10 cellular contexts compared by ENCODE assay signal in the genomic region with DNA sequence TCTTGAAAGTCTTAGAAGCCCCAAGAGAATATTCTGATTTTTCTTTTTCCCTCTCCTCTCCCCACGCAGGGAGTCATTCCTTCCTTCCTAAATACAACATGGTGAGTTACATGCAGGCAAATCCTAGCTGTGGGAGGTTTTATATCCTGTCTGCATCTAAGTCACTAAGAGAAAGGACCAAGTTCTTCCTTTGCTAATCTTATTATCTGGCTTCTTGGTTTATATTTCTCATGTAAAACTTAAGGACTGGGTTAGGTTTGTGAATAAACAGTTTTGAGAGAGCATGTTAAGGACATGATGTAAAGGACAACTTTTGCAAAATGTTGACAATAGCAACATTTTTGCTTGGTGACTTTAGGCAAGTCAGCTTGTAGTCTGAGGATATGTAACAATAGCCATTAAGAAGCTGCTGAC. TPM values are rescaled to one million over a fixed set of nuclear protein-coding genes. Genes with fewer than 3 reads are reported as not detected.
DNase-seq lines count a peak whose midpoint lies in the region; ATAC-seq and TF ChIP-seq lines count a peak whose summit lies in the region.
"Had no signal": no experiment of that assay in that cellular context is flagged by ENCODE, and none has a peak within 500 bp of the region (broad histone marks: within the 10 kb centered on the region; RNA-seq: fewer than 3 reads in every experiment).

No MANE protein-coding gene starts in this region.

- no peak overlapping the region for H2BK15ac ChIP-seq in mesendoderm (replicated peaks; ENCODE audit: low read depth)

- no peak overlapping the region for H4K5ac ChIP-seq in mesendoderm (ENCODE audit: low read length)

- H3K27ac ChIP-seq in left lung (peak overlapping the region; percentile 34 to 64), thymus (ENCODE audit: low read depth) (peak overlapping the region; percentile 49), mesendoderm (ENCODE audit: low read depth, low read length) (no peak overlapping the region)
- H3K27ac ChIP-seq: 22Rv1 had no signal

- H3K79me2 ChIP-seq in mesendoderm (ENCODE audit: control insufficient read depth, insufficient read depth, low read length) = no peaks in the 10 kb centered on the region

- no peak overlapping the region for H3K4me3 Mint-ChIP-seq in T-helper 1 cell treated with Interleukin-12 subunit alpha and Interleukin-12 subunit beta and Interleukin-4 antibody, amounts not matched to agents 30 μg/mL and 1 μg/mL, for 36 hours

- H3K9me3 ChIP-seq in left lung = no peaks in the 10 kb centered on the region
- no peaks in the 10 kb centered on the region for H3K9me3 ChIP-seq in thymus (ENCODE audit: control insufficient read depth)

- H3K27ac Mint-ChIP-seq in T-helper 1 cell treated with Interleukin-12 subunit alpha and Interleukin-12 subunit beta and Interleukin-4 antibody, amounts not matched to agents 30 μg/mL and 1 μg/mL, for 36 hours = peak overlapping the region; percentile 41
- H3K27ac Mint-ChIP-seq: activated T-helper 2 cell treated with anti-CD3 and anti-CD28 coated beads, Interferon-gamma antibody, Interleukin-2, Interleukin-4, amounts not matched to agents 10 μg/mL and 5 μg/mL and 100 μg/mL, durations not matched to agents 14 hours and 24 hours and 36 hours had no signal

- 59% methylated on average over 1 of the region's 1 CpG for WGBS in thymus
- WGBS in mesendoderm (ENCODE audit: extremely low coverage, insufficient coverage, low lambda C conversion rate) = no CpG with 5 or more reads among the region's 1 CpG

- no peak for ATAC-seq in left lung

- no peaks in the 10 kb centered on the region for H3K9me3 Mint-ChIP-seq in T-helper 1 cell treated with Interleukin-12 subunit alpha and Interleukin-12 subunit beta and Interleukin-4 antibody, amounts not matched to agents 30 μg/mL and 1 μg/mL, for 36 hours
- H3K9me3 Mint-ChIP-seq: activated T-helper 2 cell treated with anti-CD3 and anti-CD28 coated beads, Interferon-gamma antibody, Interleukin-2, Interleukin-4, amounts not matched to agents 10 μg/mL and 5 μg/mL and 100 μg/mL, durations not matched to agents 14 hours and 24 hours and 36 hours had no signal

- H3K27me3 ChIP-seq in left lung (no peaks in the 10 kb centered on the region), thymus (ENCODE audit: control insufficient read depth, insufficient read depth) (no peaks in the 10 kb centered on the region), mesendoderm (ENCODE audit: insufficient read depth, low read length, poor library complexity) (no peaks in the 10 kb centered on the region)

- no peaks in the 10 kb centered on the region for H3K79me1 ChIP-seq in mesendoderm (ENCODE audit: low read length)

- H3K36me3 Mint-ChIP-seq in T-helper 1 cell treated with Interleukin-12 subunit alpha and Interleukin-12 subunit beta and Interleukin-4 antibody, amounts not matched to agents 30 μg/mL and 1 μg/mL, for 36 hours (ENCODE audit: low read depth) = no peaks in the 10 kb centered on the region

- DNase-seq in T-helper 1 cell = no peak
- DNase-seq in astrocyte of the spinal cord (ENCODE audit: low read depth, low spot score) = peak; percentile 36
- DNase-seq in left lung = no peak
- no peak for DNase-seq in NCI-H446 treated with DMSO at 0.1 percent for 48 hours (lab: John Stamatoyannopoulos, UW)
- no peak for DNase-seq in GM19240 (ENCODE audit: insufficient read length, low spot score)
- DNase-seq in mesendoderm = no peak

- no peak overlapping the region for H3K18ac ChIP-seq in mesendoderm (ENCODE audit: low read length)

- H3K4me3 ChIP-seq in astrocyte of the spinal cord (ENCODE audit: low read depth, low read length) (no peak overlapping the region), left lung (no peak overlapping the region), thymus (ENCODE audit: low read length) (no peak overlapping the region), mesendoderm (ENCODE audit: low read length) (no peak overlapping the region)

- in situ Hi-C loops in astrocyte of the spinal cord (cut with HindIII; ENCODE audit: low sequenced_read_pairs) = no loop called here

- H3K4me2 ChIP-seq in mesendoderm (ENCODE audit: low read length) = no peak overlapping the region

- no peak overlapping the region for H3K9ac ChIP-seq in mesendoderm (ENCODE audit: low read length)

- H3K27me3 Mint-ChIP-seq in T-helper 1 cell treated with Interleukin-12 subunit alpha and Interleukin-12 subunit beta and Interleukin-4 antibody, amounts not matched to agents 30 μg/mL and 1 μg/mL, for 36 hours (ENCODE audit: low read depth) = no peaks in the 10 kb centered on the region

- H3K4me1 ChIP-seq in left lung (peaks cover 0 to 11% of the 10 kb centered on the region in 2 donors), thymus (ENCODE audit: control insufficient read depth, insufficient read depth, low read length) (peaks cover 3% of the 10 kb centered on the region), mesendoderm (ENCODE audit: control insufficient read depth, low read depth, low read length) (no peaks in the 10 kb centered on the region)

- H3K4ac ChIP-seq in mesendoderm (ENCODE audit: low read depth, low read length) = no peak overlapping the region

- no peak overlapping the region for H2BK5ac ChIP-seq in mesendoderm (ENCODE audit: low read length)

- H3K4me1 Mint-ChIP-seq in T-helper 1 cell treated with Interleukin-12 subunit alpha and Interleukin-12 subunit beta and Interleukin-4 antibody, amounts not matched to agents 30 μg/mL and 1 μg/mL, for 36 hours (ENCODE audit: low read depth) = peaks cover 16% of the 10 kb centered on the region

- H3K56ac ChIP-seq in mesendoderm (ENCODE audit: low read length) = no peak overlapping the region

- no peaks in the 10 kb centered on the region for H3K36me3 ChIP-seq in left lung
- no peaks in the 10 kb centered on the region for H3K36me3 ChIP-seq in thymus (ENCODE audit: control insufficient read depth, insufficient read depth)
- no peaks in the 10 kb centered on the region for H3K36me3 ChIP-seq in mesendoderm (ENCODE audit: control insufficient read depth, insufficient read depth, low read length)

- TF ChIP-seq CTCF in astrocyte of the spinal cord (IDR thresholded peaks at IDR 0.05; ENCODE audit: low read depth, low read length) (no peak), left lung (IDR thresholded peaks at IDR 0.05) (no peak)

- no peak overlapping the region for H3K23ac ChIP-seq in mesendoderm (ENCODE audit: low read length)

- no peak overlapping the region for H2BK120ac ChIP-seq in mesendoderm (ENCODE audit: low read depth, low read length)

- intact Hi-C loops in left lung (cut with DNase I) = no loop called here

- H4K8ac ChIP-seq in mesendoderm (ENCODE audit: low read depth, low read length) = no peak overlapping the region

- H2AK5ac ChIP-seq in mesendoderm (ENCODE audit: low read length) = no peak overlapping the region

RNA-seq across cellular contexts. Expression of a gene that starts 5.1 kb away (rescaled TPM):
- 1 to 10 TPM; 1.1 to 4.1 TPM for total RNA-seq in left lung
- polyA plus RNA-seq in thymus = 40.0 TPM
- 0.01 TPM for polyA plus RNA-seq in mesendoderm (2013, experiment 1 of 2)
- polyA plus RNA-seq in mesendoderm (2013, experiment 2 of 2) = not detected

RNA-seq across cellular contexts. Expression of a gene that starts 10.9 kb away (rescaled TPM):
- total RNA-seq in left lung = 10 to 100 TPM in 1 of 2 donors, 1 to 10 TPM in 1; 3.4 to 31.6 TPM
- polyA plus RNA-seq in thymus = 65.6 TPM
- not detected for polyA plus RNA-seq in mesendoderm (2013, experiment 1 of 2)
- polyA plus RNA-seq in mesendoderm (2013, experiment 2 of 2) = not detected

RNA-seq across cellular contexts. Expression of a gene that starts 21.6 kb away (rescaled TPM):
- total RNA-seq in left lung = 10 to 100 TPM; 26.2 to 35.9 TPM
- polyA plus RNA-seq in thymus = 23.4 TPM
- polyA plus RNA-seq in mesendoderm (2013, experiment 1 of 2) = 65.3 TPM
- 61.8 TPM for polyA plus RNA-seq in mesendoderm (2013, experiment 2 of 2)

RNA-seq across cellular contexts. Expression of a gene that starts 23.5 kb away (rescaled TPM):
- 1 to 10 TPM in 1 of 2 donors, under 1 TPM in 1; 0.41 to 1.9 TPM for total RNA-seq in left lung
- 9.6 TPM for polyA plus RNA-seq in thymus
- 0.10 TPM for polyA plus RNA-seq in mesendoderm (2013, experiment 1 of 2)
- 0.07 TPM for polyA plus RNA-seq in mesendoderm (2013, experiment 2 of 2)
- total RNA-seq: activated T-helper 2 cell treated with anti-CD3 and anti-CD28 coated beads, Interferon-gamma antibody, Interleukin-2, Interleukin-4, amounts not matched to agents 10 μg/mL and 5 μg/mL and 100 μg/mL, durations not matched to agents 14 hours and 24 hours and 36 hours had no signal
